ENCODE assay signal across 1 cellular context in genomic region chrX:136065044-136065671, GRCh38.
TF ChIP-seq lines count a peak whose summit lies in the region.

No MANE protein-coding gene starts in this region.

TF ChIP-seq in HEK293, 187 proteins besides CTCF, POLR2A, EP300 and RAD21 (continued from another document and continues in another):
- TF ChIP-seq ZBTB11 (tag by site-specific recombination; conservative IDR thresholded peaks at IDR 0.05; ENCODE audit: low read depth): no peak
- no peak for TF ChIP-seq ZNF707 (tag by site-specific recombination; IDR thresholded peaks at IDR 0.05)
- TF ChIP-seq ZBTB20 (tag by site-specific recombination; IDR thresholded peaks at IDR 0.05): no peak
- peak; percentile 92 for TF ChIP-seq ZNF600 (tag by site-specific recombination; IDR thresholded peaks at IDR 0.05)
- peak; percentile 89 for TF ChIP-seq HIC1 (tag by site-specific recombination; IDR thresholded peaks at IDR 0.05)
- peak; percentile 87 for TF ChIP-seq KLF10 (tag by site-specific recombination; IDR thresholded peaks at IDR 0.05)
- no peak for TF ChIP-seq ZNF311 (tag by site-specific recombination; IDR thresholded peaks at IDR 0.05; ENCODE audit: borderline replicate concordance)
- TF ChIP-seq PRDM6 (tag by site-specific recombination; IDR thresholded peaks at IDR 0.05): peak; percentile 92
- no peak for TF ChIP-seq ZNF791 (tag by site-specific recombination; IDR thresholded peaks at IDR 0.05)
- no peak for TF ChIP-seq ZNF16 (tag by site-specific recombination; IDR thresholded peaks at IDR 0.05; ENCODE audit: low read depth)
- TF ChIP-seq ZNF248 (tag by site-specific recombination; IDR thresholded peaks at IDR 0.05): no peak
- TF ChIP-seq SP7 (tag by site-specific recombination; IDR thresholded peaks at IDR 0.05): peak; percentile 82
- no peak for TF ChIP-seq ZNF530 (tag by site-specific recombination; IDR thresholded peaks at IDR 0.05; ENCODE audit: low read depth)
- TF ChIP-seq ZNF354C (tag by site-specific recombination; IDR thresholded peaks at IDR 0.05; ENCODE audit: borderline replicate concordance, low read depth): no peak
- TF ChIP-seq ZBTB6 (tag by site-specific recombination; IDR thresholded peaks at IDR 0.05): no peak
- TF ChIP-seq ZNF837 (tag by site-specific recombination; IDR thresholded peaks at IDR 0.05): no peak
- peak; percentile 66 for TF ChIP-seq GLI2 (tag by site-specific recombination; IDR thresholded peaks at IDR 0.05; ENCODE audit: borderline replicate concordance, low read depth)
- 0 out of 2 replicates have a peak, but pooled peaks have one; percentile 10 for TF ChIP-seq ZNF184 (tag by site-specific recombination; IDR thresholded peaks at IDR 0.05)
- TF ChIP-seq ZNF555 (tag by site-specific recombination; conservative IDR thresholded peaks at IDR 0.05): no peak
- TF ChIP-seq SALL2 (tag by site-specific recombination; IDR thresholded peaks at IDR 0.05; ENCODE audit: borderline replicate concordance): no peak
- TF ChIP-seq ZNF639 (tag by site-specific recombination; IDR thresholded peaks at IDR 0.05): peak; percentile 82; the same call in 1 of the 2 replicates
- 0 out of 2 replicates have a peak, but pooled peaks have one; percentile 14 for TF ChIP-seq ZNF518A (tag by site-specific recombination; conservative IDR thresholded peaks at IDR 0.05; ENCODE audit: low read depth)
- TF ChIP-seq ZNF596 (tag by site-specific recombination; IDR thresholded peaks at IDR 0.05): no peak
- TF ChIP-seq GLIS1 (tag by site-specific recombination; IDR thresholded peaks at IDR 0.05): peak; percentile 36; the same call in 1 of the 2 replicates
- TF ChIP-seq ZNF514 (tag by site-specific recombination; IDR thresholded peaks at IDR 0.05): no peak
- TF ChIP-seq ZNF677 (tag by site-specific recombination; IDR thresholded peaks at IDR 0.05): no peak
- TF ChIP-seq GFI1B (tag by site-specific recombination; IDR thresholded peaks at IDR 0.05): peak; percentile 59; the same call in 1 of the 2 replicates
- 0 out of 2 replicates have a peak, but pooled peaks have one; percentile 52 for TF ChIP-seq ZNF362 (tag by site-specific recombination; IDR thresholded peaks at IDR 0.05)
- no peak for TF ChIP-seq ZSCAN4 (tag by site-specific recombination; IDR thresholded peaks at IDR 0.05)
- no peak for TF ChIP-seq RBAK (tag by site-specific recombination; IDR thresholded peaks at IDR 0.05)
- no peak for TF ChIP-seq GLI4 (tag by site-specific recombination; IDR thresholded peaks at IDR 0.05)
- no peak for TF ChIP-seq ZBTB44 (tag by site-specific recombination; IDR thresholded peaks at IDR 0.05)
- TF ChIP-seq ZNF785 (tag by site-specific recombination; IDR thresholded peaks at IDR 0.05): no peak
- TF ChIP-seq ZNF776 (tag by site-specific recombination; IDR thresholded peaks at IDR 0.05; ENCODE audit: borderline replicate concordance): no peak
- peak; percentile 55 for TF ChIP-seq SP3 (tag by site-specific recombination; IDR thresholded peaks at IDR 0.05)
- no peak for TF ChIP-seq ZNF174 (tag by site-specific recombination; IDR thresholded peaks at IDR 0.05)
- TF ChIP-seq ZSCAN23 (tag by site-specific recombination; IDR thresholded peaks at IDR 0.05): peak; percentile 92
- TF ChIP-seq ZNF175 (tag by site-specific recombination; IDR thresholded peaks at IDR 0.05): no peak
- TF ChIP-seq ZNF544 (tag by site-specific recombination; IDR thresholded peaks at IDR 0.05): no peak
- TF ChIP-seq ZXDB (tag by site-specific recombination; IDR thresholded peaks at IDR 0.05): peak; percentile 77; the same call in 1 of the 2 replicates
- TF ChIP-seq ZSCAN16 (tag by site-specific recombination; IDR thresholded peaks at IDR 0.05): no peak
- TF ChIP-seq ZEB2 (tag by site-specific recombination; IDR thresholded peaks at IDR 0.05): peak; percentile 97
- TF ChIP-seq ZNF473 (tag by site-specific recombination; IDR thresholded peaks at IDR 0.05): no peak
- no peak for TF ChIP-seq SCRT1 (tag by site-specific recombination; IDR thresholded peaks at IDR 0.05; ENCODE audit: borderline replicate concordance)
- no peak for TF ChIP-seq ZNF140 (tag by site-specific recombination; IDR thresholded peaks at IDR 0.05)
- no peak for TF ChIP-seq ZNF529 (tag by site-specific recombination; IDR thresholded peaks at IDR 0.05; ENCODE audit: insufficient replicate concordance)
- no peak for TF ChIP-seq ZNF266 (tag by site-specific recombination; IDR thresholded peaks at IDR 0.05; ENCODE audit: low read depth)
